In genomic region chr21:18603246-18603645, GRCh38 we compare ENCODE assay signal across 27 cellular contexts.
DNase-seq lines count a peak whose midpoint lies in the region; ATAC-seq and TF ChIP-seq lines count a peak whose summit lies in the region.
"Had no signal": no experiment of that assay in that cellular context is flagged by ENCODE, and none has a peak within 500 bp of the region (broad histone marks: within the 10 kb centered on the region; RNA-seq: fewer than 3 reads in every experiment).

No MANE protein-coding gene starts in this region.

- peaks cover 3% of the 10 kb centered on the region for H3K36me3 Mint-ChIP-seq in WTC11
- H3K36me3 Mint-ChIP-seq: activated CD8-positive, alpha-beta memory T cell treated with anti-CD3 and anti-CD28 coated beads, Interleukin-2, amount 10 ng/mL, durations not matched to agents 7 days and 5 days had no signal

- peak; percentile 42 for DNase-seq in DMS153 (lab: John Stamatoyannopoulos, UW)
- peak; percentile 78 for DNase-seq in NCI-H1105 treated with DMSO at 0.1 percent for 48 hours (lab: John Stamatoyannopoulos, UW)
- peak; percentile 12 for DNase-seq in NCI-H2227 (lab: John Stamatoyannopoulos, UW; ENCODE audit: unreplicated experiment)
- no peak for DNase-seq in WTC11 (ENCODE audit: low spot score)
- DNase-seq in effector memory CD4-positive, alpha-beta T cell: no peak
- DNase-seq: activated CD8-positive, alpha-beta memory T cell treated with anti-CD3 and anti-CD28 coated beads, Interleukin-2, amount 10 ng/mL, durations not matched to agents 7 days and 5 days; activated naive CD4-positive, alpha-beta T cell treated with Interleukin-2 at 50 U/mL for 16 hours; activated T-cell treated with anti-CD3 and anti-CD28 coated beads, Interleukin-2, amount 50 U/mL, for 72 hours; brain microvascular endothelial cell; DND-41; left lung; NCI-H1694 treated with DMSO at 0.1 percent for 48 hours; NCI-H510A treated with DMSO at 0.1 percent for 48 hours; Peyer's patch; SIG-M5; stimulated activated CD4-positive, alpha-beta T cell treated with anti-CD3 and anti-CD28 coated beads, Interleukin-15, amount 100 ng/mL, for 24 hours; stimulated activated naive CD4-positive, alpha-beta T cell treated with Interleukin-2 at 50 U/mL for 16 hours; T1000; testis had no signal

- no peaks in the 10 kb centered on the region for H3K4me1 ChIP-seq in effector memory CD4-positive, alpha-beta T cell (ENCODE audit: control insufficient read depth, insufficient read depth, low read length, poor library complexity, severe bottlenecking)
- H3K4me1 ChIP-seq: A549, left lung, Peyer's patch, prostate gland, testis, vagina had no signal

- H3K27me3 Mint-ChIP-seq in WTC11 (ENCODE audit: low read depth): no peaks in the 10 kb centered on the region
- H3K27me3 Mint-ChIP-seq: activated CD8-positive, alpha-beta memory T cell treated with anti-CD3 and anti-CD28 coated beads, Interleukin-2, amount 10 ng/mL, durations not matched to agents 7 days and 5 days had no signal

- H3K27ac ChIP-seq in effector memory CD4-positive, alpha-beta T cell (ENCODE audit: insufficient read depth, low read length, poor library complexity, severe bottlenecking): no peak overlapping the region
- H3K27ac ChIP-seq: A549, brain microvascular endothelial cell, left lung, neutrophil, Peyer's patch, prostate gland, testis, vagina had no signal

- TF ChIP-seq CTCF in WTC11 (IDR thresholded peaks at IDR 0.05): no peak

- H3K4me3 Mint-ChIP-seq in WTC11: no peak overlapping the region
- H3K4me3 Mint-ChIP-seq: activated CD8-positive, alpha-beta memory T cell treated with anti-CD3 and anti-CD28 coated beads, Interleukin-2, amount 10 ng/mL, durations not matched to agents 7 days and 5 days; activated T-cell treated with anti-CD3 and anti-CD28 coated beads, Interleukin-2, amount 50 U/mL, for 72 hours had no signal

- H3K4me1 Mint-ChIP-seq in WTC11: peaks cover 25% of the 10 kb centered on the region
- H3K4me1 Mint-ChIP-seq: activated CD8-positive, alpha-beta memory T cell treated with anti-CD3 and anti-CD28 coated beads, Interleukin-2, amount 10 ng/mL, durations not matched to agents 7 days and 5 days had no signal

- peaks cover 14% of the 10 kb centered on the region for H3K9me3 Mint-ChIP-seq in WTC11

- no peaks in the 10 kb centered on the region for H3K9me3 ChIP-seq in effector memory CD4-positive, alpha-beta T cell (ENCODE audit: control insufficient read depth, low read length)
- H3K9me3 ChIP-seq: A549, HAP-1, neutrophil, Peyer's patch, prostate gland, testis, vagina had no signal

- peak; percentile 24; the same call in 1 of the 2 replicates for ATAC-seq in WTC11
- ATAC-seq in GM19023 (IDR thresholded peaks at IDR 0.05; ENCODE audit: unreplicated experiment): no peak
- ATAC-seq in HG03439 (IDR thresholded peaks at IDR 0.05; ENCODE audit: unreplicated experiment): no peak
- no peak for ATAC-seq in HG02938 (IDR thresholded peaks at IDR 0.05; ENCODE audit: unreplicated experiment)
- ATAC-seq: A549; activated CD8-positive, alpha-beta memory T cell treated with anti-CD3 and anti-CD28 coated beads, Interleukin-2, amount 10 ng/mL, durations not matched to agents 7 days and 5 days; activated T-cell treated with anti-CD3 and anti-CD28 coated beads, Interleukin-2, amount 50 U/mL, for 72 hours; left lung had no signal

- POLR2A ChIA-PET in WTC11 (lab: Charles Lee): no interaction called here

- no peaks in the 10 kb centered on the region for H3K36me3 ChIP-seq in effector memory CD4-positive, alpha-beta T cell (ENCODE audit: control insufficient read depth, insufficient read depth, low read length)
- H3K36me3 ChIP-seq: brain microvascular endothelial cell, HAP-1, left lung, neutrophil, Peyer's patch, prostate gland, vagina had no signal

- H3K27me3 ChIP-seq in effector memory CD4-positive, alpha-beta T cell (replicated peaks; ENCODE audit: control insufficient read depth, insufficient read depth, low read length, poor library complexity, severe bottlenecking): no peaks in the 10 kb centered on the region
- H3K27me3 ChIP-seq: brain microvascular endothelial cell, left lung, neutrophil, Peyer's patch, testis, vagina had no signal

- CTCF ChIA-PET in WTC11 (lab: Charles Lee): no interaction called here

- H3K27ac Mint-ChIP-seq in WTC11: no peak overlapping the region
- H3K27ac Mint-ChIP-seq: activated CD8-positive, alpha-beta memory T cell treated with anti-CD3 and anti-CD28 coated beads, Interleukin-2, amount 10 ng/mL, durations not matched to agents 7 days and 5 days; activated T-cell treated with anti-CD3 and anti-CD28 coated beads, Interleukin-2, amount 50 U/mL, for 72 hours had no signal

- H3K4me3 ChIP-seq in effector memory CD4-positive, alpha-beta T cell (ENCODE audit: insufficient read depth, low read depth, low read length, poor library complexity, severe bottlenecking): no peak overlapping the region
- H3K4me3 ChIP-seq: A549, HAP-1, left lung, Peyer's patch, prostate gland, testis, vagina had no signal

TF ChIP-seq in WTC11, 78 proteins besides CTCF, POLR2A, EP300 and RAD21:
- no peak for TF ChIP-seq E2F5 (CRISPR knock-in tag; IDR thresholded peaks at IDR 0.05)
- TF ChIP-seq FOXP4 (CRISPR knock-in tag; IDR thresholded peaks at IDR 0.05): no peak
- TF ChIP-seq ZNF317 (CRISPR knock-in tag; IDR thresholded peaks at IDR 0.05; ENCODE audit: borderline replicate concordance, low read depth): no peak
- no peak for TF ChIP-seq STAT6 (CRISPR knock-in tag; conservative IDR thresholded peaks at IDR 0.05; ENCODE audit: low read depth)
- no peak for TF ChIP-seq ELF4 (CRISPR knock-in tag; IDR thresholded peaks at IDR 0.05; ENCODE audit: low read depth)
- no peak for TF ChIP-seq NFE2L1 (CRISPR knock-in tag; IDR thresholded peaks at IDR 0.05)
- TF ChIP-seq MAX (CRISPR knock-in tag; IDR thresholded peaks at IDR 0.05): no peak

Comparison
In these comparisons a context has a peak if more than half of its experiments do, and no peak if none do; other contexts are left out.
1. DNase-seq: peak in DMS153 (single experiment), NCI-H1105 treated with DMSO at 0.1 percent for 48 hours (single experiment) and NCI-H2227 (single experiment); none in WTC11 (single experiment) and effector memory CD4-positive, alpha-beta T cell (0 of 3).